In the genomic region with DNA sequence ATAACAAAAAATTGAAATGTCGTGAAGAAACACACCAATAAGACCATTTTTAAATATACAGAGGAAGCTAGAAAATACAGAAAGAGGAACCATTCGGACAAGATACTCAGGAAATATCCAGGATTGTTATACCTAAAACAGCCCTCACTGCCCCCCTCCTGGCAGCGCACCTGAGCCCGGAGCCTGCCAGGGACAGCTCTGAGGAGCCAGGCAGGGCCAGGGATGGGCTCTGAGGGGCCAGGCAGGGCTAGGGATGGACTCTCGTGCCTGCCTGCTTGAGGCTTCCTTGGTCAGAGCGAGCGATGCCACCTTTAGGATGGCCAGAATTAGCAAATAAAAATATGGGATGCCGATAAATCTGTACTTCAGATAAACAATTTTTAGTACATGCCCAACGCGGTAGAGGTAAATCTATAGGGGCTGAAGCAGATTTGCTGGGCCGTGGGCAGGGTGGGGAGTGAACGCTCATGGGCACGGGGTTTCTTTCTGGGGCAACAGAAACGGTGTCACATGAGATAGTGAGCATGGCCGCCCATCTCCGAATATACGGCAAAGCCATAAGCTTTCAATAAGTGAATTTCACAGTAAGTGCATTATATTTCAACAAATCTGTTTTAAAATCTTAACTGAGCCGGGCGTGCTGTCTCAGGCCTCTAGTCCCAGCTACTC, we compare ENCODE assay signal across 8 cellular contexts. TPM values are rescaled to one million over a fixed set of nuclear protein-coding genes. Genes with fewer than 3 reads are reported as not detected.
A peak's percentile ranks its signal among the peaks of the same experiment; 100 is the strongest.
DNase-seq lines count a peak whose midpoint lies in the region; FAIRE-seq and TF ChIP-seq lines count a peak whose summit lies in the region.

No MANE protein-coding gene starts in this region.

- intact Hi-C loops in prostate gland (cut with DNase I), result loop anchor here (10.0 kb wide), 1 partner anchor 57 kb away; no protein-coding TSS in a partner anchor

- H3K36me3 ChIP-seq in GM06990 (ENCODE audit: control insufficient read depth, insufficient read depth, low read length) (no peaks in the 10 kb centered on the region), prostate gland (no peaks in the 10 kb centered on the region)

- TF ChIP-seq CTCF in GM06990 (IDR thresholded peaks at IDR 0.05; ENCODE audit: insufficient read depth, low read length, poor library complexity, severe bottlenecking) (no peak), prostate gland (IDR thresholded peaks at IDR 0.05) (no peak)

- no peak for TF ChIP-seq POLR2A in prostate gland (IDR thresholded peaks at IDR 0.05)

- H3K27me3 ChIP-seq in GM06990 (replicated peaks; ENCODE audit: control insufficient read depth, insufficient read depth, low read length) (no peaks in the 10 kb centered on the region), prostate gland (replicated peaks; ENCODE audit: insufficient read depth) (no peaks in the 10 kb centered on the region)

- H3K27ac ChIP-seq in epithelial cell of prostate, result peak overlapping the region; percentile 100
- peak overlapping the region; percentile 99 for H3K27ac ChIP-seq in prostate gland

- no peak for FAIRE-seq in RCC 7860 (lab: Jason Lieb, UNC)

- H3K4me3 ChIP-seq in GM06990 (replicated peaks; ENCODE audit: low read depth, low read length) (peak overlapping the region; percentile 82), prostate gland (peak overlapping the region; percentile 81 to 82)

- 87% methylated on average over 19 of the region's 19 CpGs for WGBS in prostate gland

- H3K4me1 ChIP-seq in prostate gland (replicated peaks), result peaks cover 13% of the 10 kb centered on the region

- H3K9me3 ChIP-seq in prostate gland, result no peaks in the 10 kb centered on the region

- DNase-seq in GM06990 (ENCODE audit: extremely low read depth, insufficient read length) (no peak), RPMI8226 (peak; percentile 22), epithelial cell of prostate (ENCODE audit: low read depth, low spot score) (no peak), prostate gland (ENCODE audit: low spot score) (no peak), RCC 7860 (ENCODE audit: low spot score) (no peak), C1 segment of cervical spinal cord (lab: John Stamatoyannopoulos, UW) (no peak), GF-D8 (lab: John Stamatoyannopoulos, UW) (no peak)
- no peak for DNase-seq in stimulated activated CD4-positive, alpha-beta T cell treated with anti-CD3 and anti-CD28 coated beads, Interleukin-4, amount 100 ng/mL, for 24 hours

RNA-seq across cellular contexts. Expression of a gene that starts 18.2 kb away (rescaled TPM):
- total RNA-seq in prostate gland, result 100 to 1,000 TPM in 1 of 2 donors, 10 to 100 TPM in 1; 80.3 to 155 TPM

RNA-seq across cellular contexts. Expression of a gene that starts 25.7 kb away (rescaled TPM):
- total RNA-seq in prostate gland, result 1 to 10 TPM in 1 of 2 donors, not detected in 1; 2.8 TPM

RNA-seq across cellular contexts. Expression of a gene that starts 41.9 kb away (rescaled TPM):
- 10 to 100 TPM in 1 of 2 donors, 1 to 10 TPM in 1; 9.0 to 12.5 TPM for total RNA-seq in prostate gland
